ENCODE assay signal across 18 cellular contexts in the genomic region with DNA sequence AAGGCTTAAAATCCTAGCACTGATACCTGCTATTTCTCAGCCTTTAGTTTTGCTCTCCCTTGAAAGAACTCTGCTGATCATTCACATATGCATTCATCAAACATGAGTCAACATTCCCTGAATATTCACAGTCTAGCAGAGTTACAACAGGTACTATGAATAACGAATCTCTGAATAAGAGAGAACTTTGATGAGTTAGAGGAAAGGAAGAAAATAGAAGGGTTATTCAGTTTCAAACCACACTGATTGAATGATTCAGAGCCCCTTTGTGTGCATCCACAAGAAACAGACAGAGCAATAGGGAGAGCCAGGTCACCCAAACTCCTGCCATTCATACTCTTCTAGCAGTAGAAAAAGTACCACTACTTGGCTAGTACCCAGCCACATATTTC. TPM values are rescaled to one million over a fixed set of nuclear protein-coding genes. Genes with fewer than 3 reads are reported as not detected.
DNase-seq lines count a peak whose midpoint lies in the region; ATAC-seq, FAIRE-seq and TF ChIP-seq lines count a peak whose summit lies in the region.
"Had no signal": no experiment of that assay in that cellular context is flagged by ENCODE, and none has a peak within 500 bp of the region (broad histone marks: within the 10 kb centered on the region; RNA-seq: fewer than 3 reads in every experiment).

No MANE protein-coding gene starts in this region.

- peaks cover 33 to 60% (median 54%) of the 10 kb centered on the region in 5 donors for H3K27me3 Mint-ChIP-seq in naive thymus-derived CD8-positive, alpha-beta T cell

- H3K4me3 Mint-ChIP-seq in naive thymus-derived CD8-positive, alpha-beta T cell: no peak overlapping the region
- H3K4me3 Mint-ChIP-seq: dendritic cell treated with granulocyte-macrophage colony-stimulating factor and Interleukin-4, amounts not matched to agents 40 ng/mL and 50 ng/mL, for 4 days; immature natural killer cell; T-helper 17 cell had no signal

- no peaks in the 10 kb centered on the region for H4K20me1 ChIP-seq in HCT116 (ENCODE audit: insufficient read depth)

- peaks cover 0 to 12% (median 2%) of the 10 kb centered on the region in 9 donors for H3K9me3 Mint-ChIP-seq in naive thymus-derived CD8-positive, alpha-beta T cell
- H3K9me3 Mint-ChIP-seq: dendritic cell treated with granulocyte-macrophage colony-stimulating factor and Interleukin-4, amounts not matched to agents 40 ng/mL and 50 ng/mL, for 4 days had no signal

- H3K79me2 ChIP-seq in HCT116 (ENCODE audit: insufficient read depth, low read length): no peaks in the 10 kb centered on the region

- ATAC-seq in A549 (peak; percentile 84 to 85), HCT116 (no peak)
- ATAC-seq in naive thymus-derived CD8-positive, alpha-beta T cell: no peak
- ATAC-seq: pancreas, T-helper 17 cell had no signal

- H3K27ac ChIP-seq in A549 (peak overlapping the region in 1 of 2 experiments; percentile 66; a peak in 3 of 6 replicates), HCT116 (ENCODE audit: low read depth, low read length) (no peak overlapping the region), SJSA1 (peak overlapping the region; percentile 28; the same call in 1 of the 2 replicates)
- H3K27ac ChIP-seq: pancreas, suprapubic skin had no signal

- intact Hi-C loops in HCT116 (cut with micrococcal nuclease): no loop called here

- TF ChIP-seq EP300 in A549 (IDR thresholded peaks at IDR 0.05): no peak

- no peak overlapping the region for H3K9ac ChIP-seq in HCT116 (ENCODE audit: low read length)

- H3K9me2 ChIP-seq in HCT116 (ENCODE audit: insufficient read depth): no peaks in the 10 kb centered on the region

- no peaks in the 10 kb centered on the region for H3K27me3 ChIP-seq in HCT116 (ENCODE audit: insufficient read depth, low read length)
- H3K27me3 ChIP-seq in SJSA1 (replicated peaks): no peaks in the 10 kb centered on the region

- H3K4me1 ChIP-seq in A549 (0 out of 3 replicates have a peak, but pooled peaks cover 5% of the 10 kb centered on the region), HCT116 (ENCODE audit: control insufficient read depth in 1 of 2, insufficient read depth in 2 of 2, low read length in 2 of 2) (peaks cover 0 to 14% of the 10 kb centered on the region in 2 experiments; a peak in 2 of 4 replicates), SJSA1 (replicated peaks) (peaks cover 32% of the 10 kb centered on the region)
- H3K4me1 ChIP-seq: pancreas, suprapubic skin had no signal

- no peak overlapping the region for H3K4me3 ChIP-seq in A549
- no peak overlapping the region for H3K4me3 ChIP-seq in HCT116 (replicated peaks in 1 of 2; ENCODE audit: low read depth in 1 of 2, low read length in 2 of 2)
- no peak overlapping the region for H3K4me3 ChIP-seq in SJSA1
- H3K4me3 ChIP-seq in fibroblast of the aortic adventitia (ENCODE audit: low read depth, low read length): no peak overlapping the region
- H3K4me3 ChIP-seq: pancreas, suprapubic skin had no signal

- no peak overlapping the region for H3K27ac Mint-ChIP-seq in naive thymus-derived CD8-positive, alpha-beta T cell
- H3K27ac Mint-ChIP-seq: dendritic cell treated with granulocyte-macrophage colony-stimulating factor and Interleukin-4, amounts not matched to agents 40 ng/mL and 50 ng/mL, for 4 days; immature natural killer cell; T-helper 17 cell had no signal

- H3K36me3 Mint-ChIP-seq in naive thymus-derived CD8-positive, alpha-beta T cell: peaks cover 2 to 17% (median 3%) of the 10 kb centered on the region in 3 donors

- no TSS peak for BruUV-seq in HCT116 (replicated peaks; lab: Mats Ljungman, UMichigan)

- TF ChIP-seq CTCF in A549 (IDR thresholded peaks at IDR 0.05) (no peak), HCT116 (IDR thresholded peaks at IDR 0.05 in 2 of 3, conservative IDR thresholded peaks at IDR 0.05 in 1 of 3; ENCODE audit: borderline replicate concordance in 1 of 3, insufficient read depth in 1 of 3, low read depth in 2 of 3, low read length in 2 of 3) (no peak), fibroblast of the aortic adventitia (IDR thresholded peaks at IDR 0.05; ENCODE audit: insufficient read depth, low read length) (no peak)

- H3K4me2 ChIP-seq in A549 (peak overlapping the region; percentile 5; the same call in 1 of the 3 replicates), HCT116 (ENCODE audit: low read length) (peak overlapping the region; percentile 15; the same call in 1 of the 2 replicates)

- no peak for TF ChIP-seq POLR2A in A549 (IDR thresholded peaks at IDR 0.05; ENCODE audit: low read length)
- no peak for TF ChIP-seq POLR2A in HCT116 (IDR thresholded peaks at IDR 0.05; ENCODE audit: borderline replicate concordance, extremely low read depth, insufficient read depth, insufficient read length)

- WGBS in A549 (ENCODE audit: missing lambda C conversion rate): 8% methylated on average over 1 of the region's 1 CpG

- FAIRE-seq in A549 (lab: Jason Lieb, UNC): peak; percentile 78
- FAIRE-seq: pancreas had no signal

- H3K4me1 Mint-ChIP-seq in naive thymus-derived CD8-positive, alpha-beta T cell: no peaks in the 10 kb centered on the region
- H3K4me1 Mint-ChIP-seq: immature natural killer cell, T-helper 17 cell had no signal

- peak overlapping the region; percentile 17 for H2AFZ ChIP-seq in HCT116 (ENCODE audit: low read depth, low read length, poor library complexity, severe bottlenecking)

- TF ChIP-seq RAD21 in A549 (conservative IDR thresholded peaks at IDR 0.05 in 1 of 2, IDR thresholded peaks at IDR 0.05 in 1 of 2) (no peak), HCT116 (IDR thresholded peaks at IDR 0.05; ENCODE audit: low read depth) (no peak)

- CTCF ChIA-PET in A549 (lab: Yijun Ruan, JAX) (no interaction called here), HCT116 (lab: Charles Lee) (no interaction called here)

- DNase-seq in A549 (ENCODE audit: low read depth in 1 of 2, low spot score in 1 of 2) (peak; percentile 13 to 29), HCT116 (ENCODE audit: low read depth, low spot score) (no peak), SJSA1 (ENCODE audit: low read depth in 1 of 2, low spot score in 2 of 2) (peak; percentile 56 to 61), fibroblast of the aortic adventitia (ENCODE audit: low read depth) (peak; percentile 57), KG1 (lab: John Stamatoyannopoulos, UW) (no peak), hepatic stellate cell (ENCODE audit: low spot score) (no peak), NCI-H2196 (lab: John Stamatoyannopoulos, UW; ENCODE audit: unreplicated experiment) (no peak)
- DNase-seq in naive thymus-derived CD8-positive, alpha-beta T cell: no peak
- DNase-seq: activated T-cell treated with anti-CD3 and anti-CD28 coated beads, Interleukin-2, amount 50 U/mL, for 1 hour; amniotic stem cell; DMS 273 treated with DMSO at 0.1 percent for 48 hours; immature natural killer cell; NCI-H1092 treated with DMSO at 0.1 percent for 48 hours; NCI-H345; pancreas; T-helper 17 cell had no signal

- RAD21 ChIA-PET in HCT116 (lab: Charles Lee; ENCODE audit: low non-redundant PET in 1 of 2, low total read pairs in 2 of 2, uncharacterized antibody in 2 of 2, unreplicated experiment in 2 of 2): no interaction called here

- H3K9me3 ChIP-seq in A549 (peaks cover 12% of the 10 kb centered on the region; the same call in 2 of the 3 replicates), HCT116 (ENCODE audit: control insufficient read depth in 1 of 2, insufficient read depth in 1 of 2, low read depth in 1 of 2, low read length in 2 of 2) (0 out of 4 replicates have a peak, but pooled peaks cover 0 to 3% of the 10 kb centered on the region in 2 experiments), SJSA1 (replicated peaks) (no peaks in the 10 kb centered on the region)
- H3K9me3 ChIP-seq: pancreas, suprapubic skin had no signal

- H3K36me3 ChIP-seq in HCT116 (ENCODE audit: control insufficient read depth in 1 of 2, insufficient read depth in 2 of 2, low read length in 2 of 2): no peaks in the 10 kb centered on the region
- H3K36me3 ChIP-seq in SJSA1: no peaks in the 10 kb centered on the region
- H3K36me3 ChIP-seq: pancreas, suprapubic skin had no signal

- POLR2A ChIA-PET in A549 (lab: Yijun Ruan, JAX) (no interaction called here), HCT116 (lab: Charles Lee) (no interaction called here)
- POLR2A ChIA-PET in naive thymus-derived CD8-positive, alpha-beta T cell (lab: Charles Lee): no interaction called here

TF ChIP-seq in A549, 52 proteins besides CTCF, POLR2A, EP300 and RAD21:
- TF ChIP-seq POLR2AphosphoS2 (conservative IDR thresholded peaks at IDR 0.05; ENCODE audit: low read length): no peak
- TF ChIP-seq CBX2 (IDR thresholded peaks at IDR 0.05; ENCODE audit: borderline replicate concordance, low read depth): no peak
- TF ChIP-seq FOSL2 (IDR thresholded peaks at IDR 0.05): 0 out of 2 replicates have a peak, but pooled peaks have one; percentile 16
- TF ChIP-seq FOSL2 (CRISPR knock-in tag; IDR thresholded peaks at IDR 0.05): peak; percentile 52; the same call in 1 of the 2 replicates

TF ChIP-seq in HCT116, 20 proteins besides CTCF, POLR2A, EP300 and RAD21 (continues in another document):
- TF ChIP-seq, protein P1, sequence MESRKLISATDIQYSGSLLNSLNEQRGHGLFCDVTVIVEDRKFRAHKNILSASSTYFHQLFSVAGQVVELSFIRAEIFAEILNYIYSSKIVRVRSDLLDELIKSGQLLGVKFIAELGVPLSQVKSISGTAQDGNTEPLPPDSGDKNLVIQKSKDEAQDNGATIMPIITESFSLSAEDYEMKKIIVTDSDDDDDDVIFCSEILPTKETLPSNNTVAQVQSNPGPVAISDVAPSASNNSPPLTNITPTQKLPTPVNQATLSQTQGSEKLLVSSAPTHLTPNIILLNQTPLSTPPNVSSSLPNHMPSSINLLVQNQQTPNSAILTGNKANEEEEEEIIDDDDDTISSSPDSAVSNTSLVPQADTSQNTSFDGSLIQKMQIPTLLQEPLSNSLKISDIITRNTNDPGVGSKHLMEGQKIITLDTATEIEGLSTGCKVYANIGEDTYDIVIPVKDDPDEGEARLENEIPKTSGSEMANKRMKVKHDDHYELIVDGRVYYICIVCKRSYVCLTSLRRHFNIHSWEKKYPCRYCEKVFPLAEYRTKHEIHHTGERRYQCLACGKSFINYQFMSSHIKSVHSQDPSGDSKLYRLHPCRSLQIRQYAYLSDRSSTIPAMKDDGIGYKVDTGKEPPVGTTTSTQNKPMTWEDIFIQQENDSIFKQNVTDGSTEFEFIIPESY (IDR thresholded peaks at IDR 0.05; ENCODE audit: extremely low read depth, insufficient replicate concordance, low read length): no peak
- TF ChIP-seq FOSL1 (IDR thresholded peaks at IDR 0.05; ENCODE audit: low read depth) (peak; percentile 14; the same call in 1 of the 2 replicates), JUND (IDR thresholded peaks at IDR 0.05) (0 out of 2 replicates have a peak, but pooled peaks have one; percentile 20)

RNA-seq across cellular contexts. Expression of gene FOXD1, which starts 36.0 kb away (rescaled TPM):
- 1.8 and 2.2 TPM in 2 replicates for polyA plus RNA-seq in A549 (2011; rRNA removed)
- 4.2 and 6.1 TPM in 2 replicates for polyA plus RNA-seq in A549 (2012; cell fraction: cytosol; rRNA removed)
- polyA plus RNA-seq in A549 (2012; cell fraction: nucleus; rRNA removed): 4.1 and 4.4 TPM in 2 replicates
- 7.1 to 9.5 TPM (median 8.2 TPM) in 3 replicates for polyA plus RNA-seq in A549 (2017; fragmentation: RNase III; extraction: RNeasy Plus Mini Kit Qiagen cat#74134 plus additional on column Dnase treatment)
- 0.83 and 0.97 TPM in 2 replicates for polyA minus RNA-seq in A549 (2011; rRNA and poly(A)+ RNA removed)
- 26.8 TPM for total RNA-seq in HCT116 (2021; ENCODE audit: unreplicated experiment)
- 14.1 and 15.8 TPM in 2 replicates for polyA plus RNA-seq in HCT116 (2012)
- 10.4 and 11.2 TPM in 2 replicates for total RNA-seq in SJSA1 (2014; rRNA removed; shearing (Covaris generic))
- 0.74 and 4.2 TPM in 2 replicates for total RNA-seq in fibroblast of the aortic adventitia (ENCODE audit: low replicate concordance)
- total RNA-seq in naive thymus-derived CD8-positive, alpha-beta T cell: not detected
- polyA plus RNA-seq in naive thymus-derived CD8-positive, alpha-beta T cell: not detected
- total RNA-seq: T-helper 17 cell had no signal
- polyA plus RNA-seq: immature natural killer cell had no signal

Comparison
In these comparisons a context has a peak if more than half of its experiments do, and no peak if none do; other contexts are left out.
1. ATAC-seq: peak in A549 (2 of 2); none in HCT116 (single experiment) and naive thymus-derived CD8-positive, alpha-beta T cell (0 of 2).
2. DNase-seq: peak in A549 (2 of 2), SJSA1 (2 of 2) and fibroblast of the aortic adventitia (single experiment); none in HCT116 (single experiment), KG1 (single experiment), naive thymus-derived CD8-positive, alpha-beta T cell (0 of 10), hepatic stellate cell (single experiment) and NCI-H2196 (single experiment).
3. Of the 6 proteins assayed by ChIP-seq in both A549 and HCT116: peak only in A549: none; only in HCT116: CEBPB; in both: none; in neither: 5.